In the genomic region with DNA sequence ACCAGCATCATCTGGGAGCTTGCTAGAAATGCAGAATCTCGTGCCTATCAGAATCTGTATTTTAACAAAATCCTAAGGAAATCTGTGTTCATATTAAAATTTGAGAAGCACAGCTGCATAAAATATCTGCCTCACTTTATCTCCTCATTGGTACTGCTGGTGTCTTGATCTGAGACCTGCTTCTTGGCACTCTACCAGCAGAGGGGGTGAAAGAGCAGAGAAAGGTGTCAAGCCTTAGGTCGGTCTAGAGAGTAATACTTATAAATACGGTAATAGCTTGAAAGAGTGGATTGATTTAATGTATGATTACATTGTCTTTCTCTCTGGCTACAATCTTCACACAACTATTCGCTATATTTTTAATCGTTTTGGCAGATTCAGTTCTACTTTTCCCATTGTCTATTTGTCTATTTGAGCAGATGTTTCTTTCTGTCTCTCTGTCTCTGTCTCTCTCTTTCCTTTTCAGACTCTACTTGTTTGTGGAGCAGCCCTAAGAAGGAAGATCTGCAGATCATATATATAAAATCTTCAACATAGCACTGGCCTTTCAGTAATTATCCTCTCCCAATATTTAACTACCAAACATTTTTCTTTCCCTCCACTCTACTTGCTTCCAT, we compare ENCODE assay signal across 8 cellular contexts. TPM values are rescaled to one million over a fixed set of nuclear protein-coding genes. Genes with fewer than 3 reads are reported as not detected.
A peak's percentile ranks its signal among the peaks of the same experiment; 100 is the strongest.
DNase-seq lines count a peak whose midpoint lies in the region; ATAC-seq and TF ChIP-seq lines count a peak whose summit lies in the region.

No MANE protein-coding gene starts in this region.

- WGBS in esophagus muscularis mucosa, result 11% methylated on average over 5 of the region's 5 CpGs

- no peak for TF ChIP-seq EP300 in esophagus muscularis mucosa (IDR thresholded peaks at IDR 0.05)

- peaks cover 36% of the 10 kb centered on the region for H3K27me3 Mint-ChIP-seq in activated CD8-positive, alpha-beta T cell treated with anti-CD3 and anti-CD28 coated beads, Interleukin-2, amount 10 ng/mL, durations not matched to agents 7 days and 5 days (ENCODE audit: low read depth)
- peaks cover 35% of the 10 kb centered on the region for H3K27me3 Mint-ChIP-seq in progenitor cell of endocrine pancreas

- peaks cover 2% of the 10 kb centered on the region for H3K4me1 Mint-ChIP-seq in activated CD8-positive, alpha-beta T cell treated with anti-CD3 and anti-CD28 coated beads, Interleukin-2, amount 10 ng/mL, durations not matched to agents 7 days and 5 days (ENCODE audit: low read depth)
- H3K4me1 Mint-ChIP-seq in progenitor cell of endocrine pancreas (ENCODE audit: low read depth), result no peaks in the 10 kb centered on the region

- no peaks in the 10 kb centered on the region for H3K9me3 Mint-ChIP-seq in activated CD8-positive, alpha-beta T cell treated with anti-CD3 and anti-CD28 coated beads, Interleukin-2, amount 10 ng/mL, durations not matched to agents 7 days and 5 days (ENCODE audit: insufficient read depth)
- no peaks in the 10 kb centered on the region for H3K9me3 Mint-ChIP-seq in progenitor cell of endocrine pancreas (ENCODE audit: low read depth)

- no peak for TF ChIP-seq POLR2A in esophagus muscularis mucosa (IDR thresholded peaks at IDR 0.05; ENCODE audit: low read depth)

- H3K36me3 Mint-ChIP-seq in activated CD8-positive, alpha-beta T cell treated with anti-CD3 and anti-CD28 coated beads, Interleukin-2, amount 10 ng/mL, durations not matched to agents 7 days and 5 days (ENCODE audit: low read depth), result no peaks in the 10 kb centered on the region
- H3K36me3 Mint-ChIP-seq in progenitor cell of endocrine pancreas (ENCODE audit: insufficient read depth), result no peaks in the 10 kb centered on the region

- no peaks in the 10 kb centered on the region for H3K36me3 ChIP-seq in esophagus muscularis mucosa

- no peaks in the 10 kb centered on the region for H3K27me3 ChIP-seq in esophagus muscularis mucosa

- peak; percentile 53 to 65 (median 58) for TF ChIP-seq CTCF in esophagus muscularis mucosa (IDR thresholded peaks at IDR 0.05)
- peak; percentile 75 for TF ChIP-seq CTCF in progenitor cell of endocrine pancreas (IDR thresholded peaks at IDR 0.05; ENCODE audit: unreplicated experiment)

- H3K9me3 ChIP-seq in esophagus muscularis mucosa, result no peaks in the 10 kb centered on the region

- DNase-seq in DMS 273 (lab: John Stamatoyannopoulos, UW; ENCODE audit: unreplicated experiment), result peak; percentile 86
- DNase-seq in NOMO-1 (lab: John Stamatoyannopoulos, UW; ENCODE audit: unreplicated experiment in 2 of 2), result peak; percentile 15 to 59
- peak; percentile 76 for DNase-seq in activated CD8-positive, alpha-beta T cell treated with anti-CD3 and anti-CD28 coated beads, Interleukin-2, amount 10 ng/mL, durations not matched to agents 7 days and 5 days
- no peak for DNase-seq in esophagus muscularis mucosa (ENCODE audit: extremely low spot score)
- peak; percentile 37 for DNase-seq in progenitor cell of endocrine pancreas (ENCODE audit: low spot score, unreplicated experiment)
- DNase-seq in NCI-H187 treated with DMSO at 0.1 percent for 48 hours (lab: John Stamatoyannopoulos, UW), result no peak

- ATAC-seq in GM19468 (IDR thresholded peaks at IDR 0.05; ENCODE audit: extremely low read depth, unreplicated experiment) (peak; percentile 81), HG03521 (IDR thresholded peaks at IDR 0.05; ENCODE audit: unreplicated experiment) (peak; percentile 99)
- peak; percentile 92 for ATAC-seq in activated CD8-positive, alpha-beta T cell treated with anti-CD3 and anti-CD28 coated beads, Interleukin-2, amount 10 ng/mL, durations not matched to agents 7 days and 5 days

- H3K4me3 ChIP-seq in esophagus muscularis mucosa, result no peak overlapping the region

- no peaks in the 10 kb centered on the region for H3K4me1 ChIP-seq in esophagus muscularis mucosa

- no peak overlapping the region for H3K4me3 Mint-ChIP-seq in activated CD8-positive, alpha-beta T cell treated with anti-CD3 and anti-CD28 coated beads, Interleukin-2, amount 10 ng/mL, durations not matched to agents 7 days and 5 days
- H3K4me3 Mint-ChIP-seq in progenitor cell of endocrine pancreas (ENCODE audit: low read depth), result no peak overlapping the region

- POLR2A ChIA-PET in activated CD8-positive, alpha-beta T cell treated with anti-CD3 and anti-CD28 coated beads, Interleukin-2, amount 10 ng/mL, durations not matched to agents 7 days and 5 days (lab: Charles Lee), result no interaction called here

- H3K27ac ChIP-seq in esophagus muscularis mucosa (replicated peaks in 1 of 4), result no peak overlapping the region

- CTCF ChIA-PET in activated CD8-positive, alpha-beta T cell treated with anti-CD3 and anti-CD28 coated beads, Interleukin-2, amount 10 ng/mL, durations not matched to agents 7 days and 5 days (lab: Charles Lee), result interaction anchor here (0.6 to 5.4 kb wide), 31 partner anchors 9 to 1091 kb away, joined by 3 to 51 read pairs (median 4); no protein-coding TSS in a partner anchor

- H3K27ac Mint-ChIP-seq in activated CD8-positive, alpha-beta T cell treated with anti-CD3 and anti-CD28 coated beads, Interleukin-2, amount 10 ng/mL, durations not matched to agents 7 days and 5 days, result no peak overlapping the region
- H3K27ac Mint-ChIP-seq in progenitor cell of endocrine pancreas, result no peak overlapping the region

- intact Hi-C loops in esophagus muscularis mucosa (cut with DNase I), result loop anchor here (2.0 kb wide), 1 partner anchor 145 kb away; no protein-coding TSS in a partner anchor

RNA-seq across cellular contexts. Expression of a gene that starts 1.7 kb away (rescaled TPM):
- total RNA-seq in activated CD8-positive, alpha-beta T cell treated with anti-CD3 and anti-CD28 coated beads, Interleukin-2, amount 10 ng/mL, durations not matched to agents 7 days and 5 days, result not detected
- total RNA-seq in esophagus muscularis mucosa, result not detected
- 92.9 and 128 TPM in 2 replicates for total RNA-seq in progenitor cell of endocrine pancreas

Comparison
In these comparisons a context has a peak if more than half of its experiments do, and no peak if none do; other contexts are left out.
1. DNase-seq: peak in DMS 273 (single experiment), NOMO-1 (2 of 2), activated CD8-positive, alpha-beta T cell treated with anti-CD3 and anti-CD28 coated beads, Interleukin-2, amount 10 ng/mL, durations not matched to agents 7 days and 5 days (single experiment) and progenitor cell of endocrine pancreas (single experiment); none in esophagus muscularis mucosa (single experiment) and NCI-H187 treated with DMSO at 0.1 percent for 48 hours (single experiment).
2. RNA of a gene that starts 1.7 kb away (total RNA-seq): 92.9 to 128 TPM in progenitor cell of endocrine pancreas; not detected in activated CD8-positive, alpha-beta T cell treated with anti-CD3 and anti-CD28 coated beads, Interleukin-2, amount 10 ng/mL, durations not matched to agents 7 days and 5 days and not detected in esophagus muscularis mucosa; every median in the first group is over 10 times any median in the second.
3. Peak in every context shown above with its lines, with median percentiles within 50 percentile points of each other: ATAC-seq.